ENCODE assay signal across 1 cellular context in the genomic region with DNA sequence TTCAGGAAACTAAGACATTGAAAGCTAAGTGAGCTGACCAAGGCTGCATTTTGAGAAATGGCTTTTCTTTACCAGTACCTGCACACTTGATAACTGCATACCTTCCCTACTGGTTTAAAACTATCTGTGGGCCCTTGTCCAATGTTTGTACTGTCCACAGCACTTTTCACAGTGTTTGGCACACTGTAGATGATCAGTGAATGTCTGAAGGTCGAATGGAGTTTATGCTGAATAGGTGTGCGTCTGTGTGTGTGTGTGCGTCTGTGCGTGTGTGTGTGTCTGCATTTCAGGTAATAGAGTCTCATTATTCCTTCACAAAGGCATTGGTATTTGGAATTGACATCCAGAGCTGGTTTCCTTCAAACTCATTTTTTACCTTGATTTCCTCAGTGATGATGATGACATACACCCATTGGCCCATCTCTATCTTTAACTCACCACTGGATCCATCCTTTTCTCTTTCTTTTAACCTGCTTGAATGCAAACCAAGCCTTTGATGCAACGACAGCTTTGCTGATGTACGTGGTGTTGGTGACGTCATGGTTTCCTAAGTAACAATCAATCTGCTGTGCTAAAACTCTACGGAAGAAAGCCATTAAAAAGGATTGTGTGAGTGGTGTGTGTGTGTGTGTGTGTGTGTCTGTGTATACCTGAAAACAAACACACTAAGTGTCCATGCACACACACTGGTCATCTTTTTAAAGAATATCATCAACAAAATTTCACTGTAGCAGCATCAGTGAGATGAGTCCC.
TF ChIP-seq lines count a peak whose summit lies in the region.

No MANE protein-coding gene starts in this region.

TF ChIP-seq in K562, 482 proteins besides CTCF, POLR2A, EP300 and RAD21 (continued from another document):
- TF ChIP-seq ATF7 (IDR thresholded peaks at IDR 0.05) (peak; percentile 57; the same call in 1 of the 2 replicates), CEBPG (CRISPR knock-in tag; IDR thresholded peaks at IDR 0.05) (no peak), CEBPG (tag; conservative IDR thresholded peaks at IDR 0.05 in 1 of 2, IDR thresholded peaks at IDR 0.05 in 1 of 2) (no peak), NFRKB (IDR thresholded peaks at IDR 0.05; ENCODE audit: low read depth) (no peak), ZKSCAN1 (IDR thresholded peaks at IDR 0.05; ENCODE audit: low read depth, low read length) (no peak), SMC3 (conservative IDR thresholded peaks at IDR 0.05; ENCODE audit: insufficient read depth, low read depth, low read length) (no peak), NRF1 (conservative IDR thresholded peaks at IDR 0.05 in 1 of 2, IDR thresholded peaks at IDR 0.05 in 1 of 2) (no peak), HNRNPL (IDR thresholded peaks at IDR 0.05; ENCODE audit: low read depth, low read length) (no peak), NFIC (IDR thresholded peaks at IDR 0.05) (no peak), ATF1 (CRISPR knock-in tag; IDR thresholded peaks at IDR 0.05) (no peak), ATF1 (tag; IDR thresholded peaks at IDR 0.05) (peak; percentile 64), HDAC6 (IDR thresholded peaks at IDR 0.05; ENCODE audit: low read depth, low read length) (no peak), RFX1 (IDR thresholded peaks at IDR 0.05) (0 out of 2 replicates have a peak, but pooled peaks have one; percentile 7), ZNF3 (CRISPR knock-in tag; IDR thresholded peaks at IDR 0.05) (no peak), TEAD4 (IDR thresholded peaks at IDR 0.05; ENCODE audit: low read length) (no peak), TEAD4 (CRISPR knock-in tag; IDR thresholded peaks at IDR 0.05; ENCODE audit: borderline replicate concordance) (no peak)
- TF ChIP-seq, protein P1, sequence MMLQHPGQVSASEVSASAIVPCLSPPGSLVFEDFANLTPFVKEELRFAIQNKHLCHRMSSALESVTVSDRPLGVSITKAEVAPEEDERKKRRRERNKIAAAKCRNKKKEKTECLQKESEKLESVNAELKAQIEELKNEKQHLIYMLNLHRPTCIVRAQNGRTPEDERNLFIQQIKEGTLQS (IDR thresholded peaks at IDR 0.05): peak; percentile 75
- TF ChIP-seq, protein P1 (CRISPR knock-in tag; conservative IDR thresholded peaks at IDR 0.05): no peak
- TF ChIP-seq, protein P2, sequence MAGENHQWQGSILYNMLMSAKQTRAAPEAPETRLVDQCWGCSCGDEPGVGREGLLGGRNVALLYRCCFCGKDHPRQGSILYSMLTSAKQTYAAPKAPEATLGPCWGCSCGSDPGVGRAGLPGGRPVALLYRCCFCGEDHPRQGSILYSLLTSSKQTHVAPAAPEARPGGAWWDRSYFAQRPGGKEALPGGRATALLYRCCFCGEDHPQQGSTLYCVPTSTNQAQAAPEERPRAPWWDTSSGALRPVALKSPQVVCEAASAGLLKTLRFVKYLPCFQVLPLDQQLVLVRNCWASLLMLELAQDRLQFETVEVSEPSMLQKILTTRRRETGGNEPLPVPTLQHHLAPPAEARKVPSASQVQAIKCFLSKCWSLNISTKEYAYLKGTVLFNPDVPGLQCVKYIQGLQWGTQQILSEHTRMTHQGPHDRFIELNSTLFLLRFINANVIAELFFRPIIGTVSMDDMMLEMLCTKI (IDR thresholded peaks at IDR 0.05; ENCODE audit: partially characterized antibody): no peak
- TF ChIP-seq, protein P3, sequence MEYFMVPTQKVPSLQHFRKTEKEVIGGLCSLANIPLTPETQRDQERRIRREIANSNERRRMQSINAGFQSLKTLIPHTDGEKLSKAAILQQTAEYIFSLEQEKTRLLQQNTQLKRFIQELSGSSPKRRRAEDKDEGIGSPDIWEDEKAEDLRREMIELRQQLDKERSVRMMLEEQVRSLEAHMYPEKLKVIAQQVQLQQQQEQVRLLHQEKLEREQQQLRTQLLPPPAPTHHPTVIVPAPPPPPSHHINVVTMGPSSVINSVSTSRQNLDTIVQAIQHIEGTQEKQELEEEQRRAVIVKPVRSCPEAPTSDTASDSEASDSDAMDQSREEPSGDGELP (CRISPR knock-in tag; IDR thresholded peaks at IDR 0.05; ENCODE audit: borderline replicate concordance): no peak
